Comparison of ENCODE assay signal across 18 cellular contexts in the genomic region with DNA sequence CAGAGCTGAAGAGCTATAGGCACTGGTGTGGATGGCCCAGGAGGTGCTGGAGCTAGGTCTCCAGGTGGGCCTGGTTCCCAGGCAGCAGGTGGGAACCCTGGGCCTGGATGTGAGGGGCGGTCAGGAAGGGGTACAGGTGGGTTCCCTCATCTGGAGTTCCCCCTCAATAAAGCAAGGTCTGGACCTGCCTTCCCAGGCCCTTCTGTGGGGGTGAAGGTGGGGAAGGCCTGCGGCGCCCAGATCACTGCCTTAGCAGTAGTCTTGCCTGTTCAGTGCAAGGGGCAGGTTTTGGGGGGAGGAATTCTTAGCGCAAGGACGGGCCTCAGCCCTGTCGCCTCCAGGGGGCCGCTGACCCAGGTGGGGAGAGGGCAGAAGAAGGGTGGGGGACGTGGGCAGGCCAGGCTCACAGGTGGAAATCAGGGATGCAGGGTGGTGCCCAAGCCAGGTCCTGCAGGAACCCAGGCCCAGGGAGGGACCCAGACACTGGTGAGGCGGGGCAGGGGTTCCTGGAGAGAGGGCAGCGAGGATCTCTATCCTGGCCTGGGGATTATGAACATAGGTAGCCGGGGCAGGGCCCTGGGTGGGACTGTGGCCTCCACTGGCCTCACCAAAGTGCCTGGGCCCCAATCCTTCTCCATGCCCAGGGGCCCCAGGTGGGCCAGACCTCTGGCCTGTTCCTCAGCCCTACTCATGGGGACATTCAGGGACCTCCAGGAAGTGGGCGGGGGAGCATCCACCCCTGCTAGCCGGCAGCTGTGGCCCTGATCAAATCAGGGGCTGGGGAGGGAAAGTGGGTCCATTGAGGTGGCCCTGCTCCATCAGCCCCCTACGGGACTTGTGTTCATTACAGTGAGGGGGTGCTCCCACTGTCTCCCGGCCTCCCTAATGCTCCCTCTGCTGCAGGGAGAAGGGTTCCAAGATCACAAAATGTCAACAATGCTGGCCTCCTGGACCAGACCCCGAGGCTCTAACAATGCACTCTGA. TPM values are rescaled to one million over a fixed set of nuclear protein-coding genes. Genes with fewer than 3 reads are reported as not detected.
A peak's percentile ranks its signal among the peaks of the same experiment; 100 is the strongest.
DNase-seq lines count a peak whose midpoint lies in the region; ATAC-seq and TF ChIP-seq lines count a peak whose summit lies in the region.
"Had no signal": no experiment of that assay in that cellular context is flagged by ENCODE, and none has a peak within 500 bp of the region (broad histone marks: within the 10 kb centered on the region; RNA-seq: fewer than 3 reads in every experiment).

No MANE protein-coding gene starts in this region.

- WGBS in mesenchymal stem cell = 89% methylated on average over 16 of the region's 16 CpGs

- no peak overlapping the region for H4K8ac ChIP-seq in mesenchymal stem cell (ENCODE audit: low read length)

- H3K4me1 Mint-ChIP-seq in activated T-cell treated with anti-CD3 and anti-CD28 coated beads, Interleukin-2, amount 50 U/mL, for 24 hours (ENCODE audit: low read depth) = no peaks in the 10 kb centered on the region

- POLR2A ChIA-PET in Panc1 (lab: Charles Lee) = interaction anchor here (0.6 kb wide), 1 partner anchor 23 kb away, joined by 12 read pairs; no protein-coding TSS in a partner anchor

- no peak overlapping the region for H2AFZ ChIP-seq in mesenchymal stem cell (ENCODE audit: low read depth, low read length)

- H3K27ac Mint-ChIP-seq in activated T-cell treated with anti-CD3 and anti-CD28 coated beads, Interleukin-2, amount 50 U/mL, for 24 hours = no peak overlapping the region

- in situ Hi-C loops in Panc1 (cut with HindIII; ENCODE audit: low pct_unique_long_range_greater_than_20kb, low sequenced_read_pairs) = no loop called here

- H3K9me3 ChIP-seq in NT2/D1 (ENCODE audit: insufficient read depth, low read length) (no peaks in the 10 kb centered on the region), Panc1 (ENCODE audit: control insufficient read depth, insufficient read depth, low read depth, low read length) (no peaks in the 10 kb centered on the region), mesenchymal stem cell (ENCODE audit: control insufficient read depth, low read length) (no peaks in the 10 kb centered on the region)

- H3K27me3 Mint-ChIP-seq in activated T-cell treated with anti-CD3 and anti-CD28 coated beads, Interleukin-2, amount 50 U/mL, for 24 hours = no peaks in the 10 kb centered on the region

- no peak overlapping the region for H2BK12ac ChIP-seq in mesenchymal stem cell (ENCODE audit: low read length in 2 of 2)

- H3K4me3 ChIP-seq in NT2/D1 (ENCODE audit: insufficient read length, low read depth) (no peak overlapping the region), Panc1 (ENCODE audit: low read depth in 2 of 2, low read length in 2 of 2) (no peak overlapping the region), mesenchymal stem cell (ENCODE audit: insufficient read depth in 1 of 2, low read depth in 1 of 2, low read length in 2 of 2) (no peak overlapping the region)

- TF ChIP-seq CTCF in Panc1 (IDR thresholded peaks at IDR 0.05) = no peak

- CTCF ChIA-PET in Panc1 (lab: Charles Lee) = no interaction called here

- no peaks in the 10 kb centered on the region for H3K79me1 ChIP-seq in mesenchymal stem cell (replicated peaks; ENCODE audit: low read length, poor library complexity, severe bottlenecking)

- peak overlapping the region; percentile 10 for H2AK5ac ChIP-seq in mesenchymal stem cell (ENCODE audit: low read length, severe bottlenecking)

- H3K27ac ChIP-seq in Panc1 (ENCODE audit: low read length) = no peak overlapping the region
- no peak overlapping the region for H3K27ac ChIP-seq in mesenchymal stem cell (ENCODE audit: low read length, poor library complexity, severe bottlenecking)
- H3K27ac ChIP-seq: C4-2B had no signal

- no peaks in the 10 kb centered on the region for H3K27me3 ChIP-seq in NT2/D1 (ENCODE audit: insufficient read depth, insufficient read length)
- no peaks in the 10 kb centered on the region for H3K27me3 ChIP-seq in Panc1 (ENCODE audit: control insufficient read depth, insufficient read depth, low read length)
- no peaks in the 10 kb centered on the region for H3K27me3 ChIP-seq in mesenchymal stem cell (ENCODE audit: control insufficient read depth in 1 of 2, insufficient read depth in 1 of 2, low read length in 2 of 2)

- no peak overlapping the region for H3K4me3 Mint-ChIP-seq in activated T-cell treated with anti-CD3 and anti-CD28 coated beads, Interleukin-2, amount 50 U/mL, for 24 hours

- no peak overlapping the region for H2BK15ac ChIP-seq in mesenchymal stem cell (ENCODE audit: low read depth, poor library complexity, severe bottlenecking)

- H3K36me3 Mint-ChIP-seq in activated T-cell treated with anti-CD3 and anti-CD28 coated beads, Interleukin-2, amount 50 U/mL, for 24 hours (ENCODE audit: low read depth) = no peaks in the 10 kb centered on the region

- no peak overlapping the region for H3K18ac ChIP-seq in mesenchymal stem cell (ENCODE audit: low read depth in 1 of 2, low read length in 2 of 2)

- ATAC-seq in Panc1 (0 out of 2 replicates have a peak, but pooled peaks have one; percentile 2), HG02798 (IDR thresholded peaks at IDR 0.05; ENCODE audit: poor library complexity, unreplicated experiment) (no peak)

- no peak overlapping the region for H3K23ac ChIP-seq in mesenchymal stem cell (ENCODE audit: low read length in 2 of 2)

- no peaks in the 10 kb centered on the region for H3K9me3 Mint-ChIP-seq in activated T-cell treated with anti-CD3 and anti-CD28 coated beads, Interleukin-2, amount 50 U/mL, for 24 hours

- peak overlapping the region; percentile 45 for H4K91ac ChIP-seq in mesenchymal stem cell (ENCODE audit: low read length)

- intact Hi-C loops in Panc1 (cut with micrococcal nuclease; ENCODE audit: unreplicated experiment) (no loop called here), posterior vena cava (cut with DNase I) (no loop called here)

- H2BK5ac ChIP-seq in mesenchymal stem cell (ENCODE audit: low read depth, low read length, poor library complexity, severe bottlenecking) = no peak overlapping the region

- H3K4me2 ChIP-seq in mesenchymal stem cell (ENCODE audit: low read length, poor library complexity, severe bottlenecking) = no peak overlapping the region

- no peak overlapping the region for H2BK120ac ChIP-seq in mesenchymal stem cell (ENCODE audit: low read depth, low read length)

- H3K4me1 ChIP-seq in NT2/D1 (ENCODE audit: insufficient read depth, insufficient read length) (peaks cover 40% of the 10 kb centered on the region), Panc1 (ENCODE audit: control insufficient read depth, insufficient read depth, low read length) (peaks cover 9% of the 10 kb centered on the region), mesenchymal stem cell (ENCODE audit: control insufficient read depth, insufficient read depth, low read depth, low read length) (peaks cover 32% of the 10 kb centered on the region)

- no TSS peak for BruUV-seq in Panc1 (replicated peaks; lab: Mats Ljungman, UMichigan)

- peak overlapping the region in 1 of 2 experiments; percentile 3 for H3K14ac ChIP-seq in mesenchymal stem cell (ENCODE audit: low read length in 2 of 2)

- DNase-seq in NT2/D1 (ENCODE audit: low read depth, low spot score) (no peak), Panc1 (ENCODE audit: low read depth, low spot score) (no peak), mesenchymal stem cell (no peak), posterior vena cava (ENCODE audit: low spot score) (peak; percentile 66), NCI-H2171 treated with DMSO at 0.1 percent for 48 hours (lab: John Stamatoyannopoulos, UW) (no peak)
- DNase-seq in activated T-cell treated with anti-CD3 and anti-CD28 coated beads, Interleukin-2, amount 50 U/mL, for 24 hours = no peak
- DNase-seq: AML-193, DMS79 treated with DMSO at 0.1 percent for 48 hours, GOT3, KBM-7, NCI-H1105 treated with DMSO at 0.1 percent for 48 hours, NCI-H1694, NCI-H2081 treated with DMSO at 0.1 percent for 48 hours, NCI-H510A treated with DMSO at 0.1 percent for 48 hours, NCI-H774, OCI-M1 had no signal

- no peaks in the 10 kb centered on the region for H3K36me3 ChIP-seq in NT2/D1 (ENCODE audit: insufficient read depth, insufficient read length, low read length)
- H3K36me3 ChIP-seq in Panc1 (ENCODE audit: control insufficient read depth, insufficient read depth, low read length) = no peaks in the 10 kb centered on the region
- peaks cover 3 to 17% of the 10 kb centered on the region in 2 experiments for H3K36me3 ChIP-seq in mesenchymal stem cell (ENCODE audit: control insufficient read depth in 1 of 2, insufficient read depth in 2 of 2, low read depth in 1 of 2, low read length in 2 of 2)

- H3K4ac ChIP-seq in mesenchymal stem cell (ENCODE audit: low read depth in 1 of 2, low read length in 2 of 2) = no peak overlapping the region

- H3K9ac ChIP-seq in NT2/D1 (ENCODE audit: insufficient read length, low read depth) (peak overlapping the region; percentile 9), mesenchymal stem cell (ENCODE audit: low read length) (no peak overlapping the region)

RNA-seq across cellular contexts. Expression of gene HDAC11, which starts 25.3 kb away (rescaled TPM):
- total RNA-seq in Panc1 (2021; ENCODE audit: unreplicated experiment) (10.6 TPM), posterior vena cava (10 to 100 TPM; 12.9 to 15.3 TPM)
- polyA plus RNA-seq in Panc1 (2012; ENCODE audit: insufficient read length) = 21.6 TPM
- 7.0 TPM for polyA plus RNA-seq in mesenchymal stem cell (2013, experiment 1 of 2)
- polyA plus RNA-seq in mesenchymal stem cell (2013, experiment 2 of 2) = 9.6 TPM

RNA-seq across cellular contexts. Expression of gene FBLN2, which starts 43.5 kb away (rescaled TPM):
- total RNA-seq in Panc1 (2021; ENCODE audit: unreplicated experiment) = 0.44 TPM
- polyA plus RNA-seq in Panc1 (2012; ENCODE audit: insufficient read length) = 0.87 TPM
- polyA plus RNA-seq in mesenchymal stem cell (2013, experiment 1 of 2) = 39.0 TPM
- 37.8 TPM for polyA plus RNA-seq in mesenchymal stem cell (2013, experiment 2 of 2)
- 100 to 1,000 TPM; 283 to 585 TPM for total RNA-seq in posterior vena cava

Comparison
In these comparisons a context has a peak if more than half of its experiments do, and no peak if none do; other contexts are left out.
1. RNA of gene FBLN2, which starts 43.5 kb away (total RNA-seq): 283 to 585 TPM in posterior vena cava; 0.44 TPM in Panc1 (single experiment); every median in the first group is over 100 times any median in the second.